ENCODE assay signal across 8 cellular contexts in the genomic region with DNA sequence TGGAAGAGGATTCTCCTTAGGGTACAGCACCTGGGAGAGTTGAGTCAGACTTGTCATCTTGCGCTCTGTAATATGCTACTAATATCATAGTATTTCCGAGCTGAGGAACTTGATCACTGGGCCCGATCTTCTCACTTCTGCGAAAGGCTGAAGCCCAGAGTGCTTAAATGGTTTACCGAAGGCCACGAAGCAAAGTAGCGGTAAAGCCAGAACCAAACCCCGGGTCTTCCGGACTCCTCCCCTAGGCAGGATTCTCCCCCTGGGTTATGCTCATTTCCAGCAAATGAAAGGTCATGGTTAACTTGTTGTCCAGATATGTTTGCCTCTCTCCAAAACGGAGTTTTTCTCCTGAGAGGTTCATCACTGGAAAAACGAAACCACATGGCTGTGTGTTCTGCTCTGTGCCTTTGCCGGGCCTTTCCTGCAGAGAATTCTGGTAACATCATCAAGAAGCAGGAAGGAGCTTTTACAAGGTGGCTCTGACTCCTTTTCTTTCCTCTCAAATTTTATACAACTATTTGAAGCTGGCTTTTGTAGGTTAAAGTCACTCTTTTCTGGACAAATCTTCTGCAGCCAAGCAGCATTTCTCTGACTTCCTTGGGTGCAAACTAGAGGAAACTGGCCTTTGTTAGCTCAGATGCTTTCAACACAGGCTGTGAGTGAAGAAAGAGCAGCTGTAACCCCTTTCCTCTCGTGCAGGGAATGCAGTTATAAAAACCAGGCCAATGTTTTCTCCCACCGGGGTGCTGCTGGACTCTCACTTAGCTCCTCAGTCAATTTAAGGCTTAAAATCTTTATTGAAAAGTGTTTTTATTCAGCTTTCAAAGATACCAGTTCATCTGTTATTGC. TPM values are rescaled to one million over a fixed set of nuclear protein-coding genes. Genes with fewer than 3 reads are reported as not detected.
DNase-seq lines count a peak whose midpoint lies in the region; TF ChIP-seq lines count a peak whose summit lies in the region.

No MANE protein-coding gene starts in this region.

- H4K20me1 ChIP-seq in OCI-LY1 (ENCODE audit: insufficient read depth, low read length) (no peaks in the 10 kb centered on the region), osteoblast (ENCODE audit: insufficient read depth, low read length) (no peaks in the 10 kb centered on the region)

- DNase-seq in CD1c-positive myeloid dendritic cell (ENCODE audit: extremely low spot score), result peak; percentile 36
- DNase-seq in osteoblast (ENCODE audit: insufficient read length, low spot score, missing footprints), result peak; percentile 78
- no peak for DNase-seq in OCI-M2 (lab: John Stamatoyannopoulos, UW; ENCODE audit: unreplicated experiment)
- DNase-seq in NCI-H2196 treated with DMSO at 0.1 percent for 48 hours (lab: John Stamatoyannopoulos, UW; ENCODE audit: unreplicated experiment), result no peak
- no peak for DNase-seq in GM13976 (ENCODE audit: low spot score)
- DNase-seq in lower leg skin (ENCODE audit: low spot score in 2 of 2), result no peak

- TF ChIP-seq POLR2A in lower leg skin (IDR thresholded peaks at IDR 0.05), result no peak

- H3K27ac ChIP-seq in OCI-LY1 (ENCODE audit: low read depth, low read length, poor library complexity, severe bottlenecking), result peak overlapping the region; percentile 83
- peak overlapping the region; percentile 15 to 36 for H3K27ac ChIP-seq in esophagus (ENCODE audit: low read depth in 2 of 2, low read length in 1 of 2)
- H3K27ac ChIP-seq in osteoblast (ENCODE audit: low read depth, low read length), result peak overlapping the region; percentile 60

- H2AFZ ChIP-seq in OCI-LY1 (ENCODE audit: low read length), result 0 out of 2 replicates have a peak overlapping the region, but pooled peaks have one; percentile 21
- peak overlapping the region; percentile 56 for H2AFZ ChIP-seq in osteoblast (ENCODE audit: low read length)

- in situ Hi-C loops in GM13976 (cut with MboI; ENCODE audit: low sequenced_read_pairs, unreplicated experiment), result no loop called here

- no peak for TF ChIP-seq CTCF in OCI-LY1 (IDR thresholded peaks at IDR 0.05; ENCODE audit: low read length)
- no peak for TF ChIP-seq CTCF in osteoblast (IDR thresholded peaks at IDR 0.05; ENCODE audit: extremely low read depth, low read depth, low read length)
- no peak for TF ChIP-seq CTCF in GM13976 (IDR thresholded peaks at IDR 0.05; ENCODE audit: borderline replicate concordance, control extremely low read depth, extremely low read depth, insufficient read depth, missing control alignments)
- no peak for TF ChIP-seq CTCF in lower leg skin (IDR thresholded peaks at IDR 0.05)

- H3K4me1 ChIP-seq in OCI-LY1 (ENCODE audit: insufficient read depth, low read length, severe bottlenecking), result peaks cover 72% of the 10 kb centered on the region
- H3K4me1 ChIP-seq in esophagus (ENCODE audit: control insufficient read depth in 2 of 2, insufficient read depth in 2 of 2, low read length in 1 of 2), result no peaks in the 10 kb centered on the region
- H3K4me1 ChIP-seq in osteoblast (ENCODE audit: insufficient read depth, low read length), result peaks cover 33% of the 10 kb centered on the region

- no peaks in the 10 kb centered on the region for H3K27me3 ChIP-seq in OCI-LY1 (ENCODE audit: insufficient read depth, low read length)
- no peaks in the 10 kb centered on the region for H3K27me3 ChIP-seq in esophagus (ENCODE audit: control insufficient read depth in 1 of 2, insufficient read depth in 2 of 2, low read length in 2 of 2)
- no peaks in the 10 kb centered on the region for H3K27me3 ChIP-seq in osteoblast (ENCODE audit: insufficient read depth, low read length)

- intact Hi-C loops in lower leg skin (cut with DNase I; ENCODE audit: low total_unique reads), result no loop called here

- H3K9me3 ChIP-seq in OCI-LY1 (ENCODE audit: low read length) (no peaks in the 10 kb centered on the region), esophagus (ENCODE audit: control insufficient read depth in 2 of 2, insufficient read depth in 1 of 2, low read depth in 1 of 2, low read length in 1 of 2) (no peaks in the 10 kb centered on the region), osteoblast (ENCODE audit: low read depth, low read length) (no peaks in the 10 kb centered on the region)

- H3K36me3 ChIP-seq in OCI-LY1 (ENCODE audit: insufficient read depth, low read length) (no peaks in the 10 kb centered on the region), esophagus (ENCODE audit: control insufficient read depth in 2 of 2, insufficient read depth in 2 of 2, low read length in 1 of 2) (no peaks in the 10 kb centered on the region), osteoblast (ENCODE audit: insufficient read depth, low read length) (peaks cover 5% of the 10 kb centered on the region)

- H3K9me2 ChIP-seq in OCI-LY1 (ENCODE audit: low read depth, low read length), result no peaks in the 10 kb centered on the region

- H3K9ac ChIP-seq in OCI-LY1 (ENCODE audit: low read length), result peak overlapping the region; percentile 58

- H3K4me3 ChIP-seq in OCI-LY1 (ENCODE audit: low read depth, low read length, poor library complexity, severe bottlenecking) (no peak overlapping the region), esophagus (ENCODE audit: low read depth in 1 of 2, low read length in 2 of 2) (no peak overlapping the region), osteoblast (ENCODE audit: insufficient read depth, low read length) (peak overlapping the region; percentile 13), lower leg skin (ENCODE audit: low read depth, poor library complexity, severe bottlenecking) (no peak overlapping the region)

- H3K79me2 ChIP-seq in OCI-LY1 (ENCODE audit: insufficient read depth, low read length), result no peaks in the 10 kb centered on the region
- H3K79me2 ChIP-seq in osteoblast (ENCODE audit: insufficient read depth, low read length), result peaks cover 84% of the 10 kb centered on the region

- H3F3A ChIP-seq in OCI-LY1 (ENCODE audit: insufficient read depth, low read length), result no peaks in the 10 kb centered on the region

- WGBS in esophagus, 2 donors, result 57 to 67% methylated on average over 14 of the region's 14 CpGs
- 71 to 78% methylated on average over 14 of the region's 14 CpGs for WGBS in lower leg skin, 2 donors

- peak overlapping the region; percentile 45; the same call in 1 of the 2 replicates for H3K4me2 ChIP-seq in OCI-LY1 (ENCODE audit: low read length)
- peak overlapping the region; percentile 67 for H3K4me2 ChIP-seq in osteoblast (ENCODE audit: insufficient read depth, low read length)

RNA-seq across cellular contexts. Expression of a gene that starts 35.5 kb away (rescaled TPM):
- polyA plus RNA-seq in esophagus, result under 1 TPM; 0.69 to 0.91 TPM
- 9.1 and 21.4 TPM in 2 replicates for total RNA-seq in osteoblast
- 10 to 100 TPM; 14.2 to 58.4 (median 35.6) TPM for total RNA-seq in lower leg skin

Comparison
In these comparisons a context has a peak if more than half of its experiments do, and no peak if none do; other contexts are left out.
1. DNase-seq: peak in CD1c-positive myeloid dendritic cell (single experiment) and osteoblast (single experiment); none in OCI-M2 (single experiment), NCI-H2196 treated with DMSO at 0.1 percent for 48 hours (single experiment), GM13976 (single experiment) and lower leg skin (0 of 2).
2. H3K27ac ChIP-seq: peak in every context shown above with its lines; median percentile 83 in OCI-LY1; 60 in osteoblast; 26 in esophagus.